Comparison of ENCODE assay signal across 12 cellular contexts in genomic region chr1:156145622-156146005, GRCh38. TPM values are rescaled to one million over a fixed set of nuclear protein-coding genes. Genes with fewer than 3 reads are reported as not detected.
A peak's percentile ranks its signal among the peaks of the same experiment; 100 is the strongest.
DNase-seq lines count a peak whose midpoint lies in the region; ATAC-seq, FAIRE-seq and TF ChIP-seq lines count a peak whose summit lies in the region.
"Had no signal": no experiment of that assay in that cellular context is flagged by ENCODE, and none has a peak within 500 bp of the region (broad histone marks: within the 10 kb centered on the region; RNA-seq: fewer than 3 reads in every experiment).

No MANE protein-coding gene starts in this region.

- no peak overlapping the region for H2AK5ac ChIP-seq in mesendoderm (ENCODE audit: low read length)

- TF ChIP-seq CTCF in Loucy (conservative IDR thresholded peaks at IDR 0.05; ENCODE audit: low read length) (no peak), astrocyte (IDR thresholded peaks at IDR 0.05; ENCODE audit: insufficient read depth, low read depth, low read length) (no peak), parathyroid adenoma (IDR thresholded peaks at IDR 0.05) (no peak)

- H4K5ac ChIP-seq in mesendoderm (ENCODE audit: low read length) = no peak overlapping the region

- H3K4me2 ChIP-seq in Loucy (ENCODE audit: low read depth, low read length, poor library complexity, severe bottlenecking) (peak overlapping the region; percentile 54), astrocyte (ENCODE audit: low read length) (peak overlapping the region; percentile 64), parathyroid adenoma (ENCODE audit: low read length) (no peak overlapping the region), mesendoderm (ENCODE audit: low read length) (no peak overlapping the region)

- no peaks in the 10 kb centered on the region for H3F3A ChIP-seq in Loucy (ENCODE audit: low read depth)

- H3K4me1 ChIP-seq in Loucy (ENCODE audit: insufficient read depth, low read length, poor library complexity, severe bottlenecking) (peaks cover 25% of the 10 kb centered on the region), astrocyte (ENCODE audit: insufficient read depth, low read length) (peaks cover 24% of the 10 kb centered on the region), parathyroid adenoma (peaks cover 11% of the 10 kb centered on the region), mesendoderm (ENCODE audit: control insufficient read depth, low read depth, low read length) (peaks cover 14% of the 10 kb centered on the region)
- H3K4me1 ChIP-seq: body of pancreas had no signal

- H2BK120ac ChIP-seq in mesendoderm (ENCODE audit: low read depth, low read length) = no peak overlapping the region

- no peak for DNase-seq in activated CD4-positive, alpha-beta T cell treated with anti-CD3 and anti-CD28 coated beads for 36 hours
- no peak for DNase-seq in activated CD4-positive, alpha-beta T cell treated with anti-CD3 and anti-CD28 coated beads, Interleukin-2, amount 50 U/mL, for 1 hour
- DNase-seq in astrocyte (ENCODE audit: low read depth) (no peak), H54 (ENCODE audit: insufficient read length, low spot score) (no peak), amniotic stem cell (lab: John Stamatoyannopoulos, UW) (no peak), mesendoderm (no peak)

- no peak overlapping the region for H3K27ac ChIP-seq in astrocyte (ENCODE audit: low read depth, low read length)
- no peak overlapping the region for H3K27ac ChIP-seq in parathyroid adenoma
- H3K27ac ChIP-seq in mesendoderm (ENCODE audit: low read depth, low read length) = no peak overlapping the region
- H3K27ac ChIP-seq: body of pancreas, left ventricle myocardium inferior had no signal

- H3K36me3 ChIP-seq in Loucy (ENCODE audit: insufficient read depth, low read length) = no peaks in the 10 kb centered on the region
- H3K36me3 ChIP-seq in astrocyte (ENCODE audit: insufficient read depth, low read length) = peaks cover 4% of the 10 kb centered on the region
- no peaks in the 10 kb centered on the region for H3K36me3 ChIP-seq in parathyroid adenoma (ENCODE audit: control insufficient read depth, insufficient read depth, low read length)
- H3K36me3 ChIP-seq in mesendoderm (ENCODE audit: control insufficient read depth, insufficient read depth, low read length) = no peaks in the 10 kb centered on the region
- H3K36me3 ChIP-seq: left ventricle myocardium inferior, transverse colon had no signal

- no peak overlapping the region for H3K18ac ChIP-seq in mesendoderm (ENCODE audit: low read length)

- H3K79me1 ChIP-seq in mesendoderm (ENCODE audit: low read length) = no peaks in the 10 kb centered on the region

- H3K4me1 Mint-ChIP-seq in activated CD4-positive, alpha-beta T cell treated with anti-CD3 and anti-CD28 coated beads for 36 hours = peaks cover 40% of the 10 kb centered on the region
- H3K4me1 Mint-ChIP-seq in astrocyte (ENCODE audit: low read depth, unreplicated experiment) = peaks cover 17% of the 10 kb centered on the region

- CTCF ChIA-PET in activated CD4-positive, alpha-beta T cell treated with anti-CD3 and anti-CD28 coated beads for 36 hours (lab: Charles Lee) = interaction anchor here (0.6 to 13.4 kb wide), 17 partner anchors 10 to 177 kb away, joined by 3 to 229 read pairs (median 3); partner anchors contain the start of gene PMF1

- H2AFZ ChIP-seq in Loucy (ENCODE audit: low read length) (0 out of 2 replicates have a peak overlapping the region, but pooled peaks have one; percentile 78), astrocyte (ENCODE audit: low read depth, low read length) (no peak overlapping the region), parathyroid adenoma (peak overlapping the region; percentile 69)

- no peak overlapping the region for H3K56ac ChIP-seq in mesendoderm (ENCODE audit: low read length)

- no CpG with 5 or more reads among the region's 2 CpGs for WGBS in mesendoderm (ENCODE audit: extremely low coverage, insufficient coverage, low lambda C conversion rate)

- ATAC-seq in activated CD4-positive, alpha-beta T cell treated with anti-CD3 and anti-CD28 coated beads for 36 hours = no peak

- H3K4me3 ChIP-seq in Loucy (ENCODE audit: low read length, poor library complexity, severe bottlenecking) (no peak overlapping the region), astrocyte (ENCODE audit: insufficient read depth, low read depth, low read length) (no peak overlapping the region), parathyroid adenoma (ENCODE audit: low read depth, low read length) (no peak overlapping the region), mesendoderm (ENCODE audit: low read length) (no peak overlapping the region)
- H3K4me3 ChIP-seq: body of pancreas, skin epidermis had no signal

- no peak overlapping the region for H2BK5ac ChIP-seq in mesendoderm (ENCODE audit: low read length)

- peak overlapping the region; percentile 23 for H3K27ac Mint-ChIP-seq in activated CD4-positive, alpha-beta T cell treated with anti-CD3 and anti-CD28 coated beads for 36 hours
- peak overlapping the region; percentile 34 for H3K27ac Mint-ChIP-seq in astrocyte (ENCODE audit: unreplicated experiment)

- intact Hi-C loops in activated CD4-positive, alpha-beta T cell treated with anti-CD3 and anti-CD28 coated beads for 36 hours (cut with DNase I, micrococcal nuclease) = loop anchor here (1.0 to 10.0 kb wide), 7 partner anchors 47 to 299 kb away; partner anchors contain the start of genes CCT3 (in 1 of the 2), SMG5 (in 1 of the 2) and TSACC (in 1 of the 2)

- no peak for TF ChIP-seq POLR2A in H54 (IDR thresholded peaks at IDR 0.05; ENCODE audit: low read depth, low read length)

- H3K27me3 Mint-ChIP-seq in activated CD4-positive, alpha-beta T cell treated with anti-CD3 and anti-CD28 coated beads for 36 hours = no peaks in the 10 kb centered on the region
- H3K27me3 Mint-ChIP-seq in astrocyte (ENCODE audit: low read depth, unreplicated experiment) = peaks cover 21% of the 10 kb centered on the region

- H3K9me2 ChIP-seq in Loucy (replicated peaks; ENCODE audit: low read depth, low read length) = no peaks in the 10 kb centered on the region

- no peak overlapping the region for H3K4me3 Mint-ChIP-seq in activated CD4-positive, alpha-beta T cell treated with anti-CD3 and anti-CD28 coated beads for 36 hours
- no peak overlapping the region for H3K4me3 Mint-ChIP-seq in astrocyte (ENCODE audit: unreplicated experiment)

- H3K23ac ChIP-seq in mesendoderm (ENCODE audit: low read length) = no peak overlapping the region

- no peaks in the 10 kb centered on the region for H3K79me2 ChIP-seq in Loucy (ENCODE audit: insufficient read depth, low read length)
- no peaks in the 10 kb centered on the region for H3K79me2 ChIP-seq in astrocyte (ENCODE audit: insufficient read depth, low read length)
- H3K79me2 ChIP-seq in parathyroid adenoma = no peaks in the 10 kb centered on the region
- H3K79me2 ChIP-seq in mesendoderm (ENCODE audit: control insufficient read depth, insufficient read depth, low read length) = no peaks in the 10 kb centered on the region

- H3K27me3 ChIP-seq in Loucy (ENCODE audit: insufficient read depth, low read length, poor library complexity, severe bottlenecking) (no peaks in the 10 kb centered on the region), astrocyte (ENCODE audit: insufficient read depth, low read length) (peaks cover 15% of the 10 kb centered on the region), parathyroid adenoma (ENCODE audit: control insufficient read depth, insufficient read depth, low read length) (no peaks in the 10 kb centered on the region), mesendoderm (ENCODE audit: insufficient read depth, low read length, poor library complexity) (no peaks in the 10 kb centered on the region)
- H3K27me3 ChIP-seq: body of pancreas, transverse colon had no signal

- H3K9me3 ChIP-seq in Loucy (ENCODE audit: insufficient read depth, low read depth, low read length) = no peaks in the 10 kb centered on the region
- H3K9me3 ChIP-seq in astrocyte (ENCODE audit: insufficient read depth, low read depth, low read length) = no peaks in the 10 kb centered on the region
- no peaks in the 10 kb centered on the region for H3K9me3 ChIP-seq in parathyroid adenoma (ENCODE audit: control insufficient read depth, low read length)
- H3K9me3 ChIP-seq: body of pancreas, left ventricle myocardium inferior, transverse colon had no signal

- no peak overlapping the region for H4K8ac ChIP-seq in mesendoderm (ENCODE audit: low read depth, low read length)

- H4K20me1 ChIP-seq in Loucy (ENCODE audit: insufficient read depth, low read length, poor library complexity, severe bottlenecking) (no peaks in the 10 kb centered on the region), astrocyte (ENCODE audit: insufficient read depth, low read length) (peaks cover 33% of the 10 kb centered on the region)

- H3K9ac ChIP-seq in Loucy (ENCODE audit: low read depth, low read length, poor library complexity, severe bottlenecking) = no peak overlapping the region
- no peak overlapping the region for H3K9ac ChIP-seq in astrocyte (ENCODE audit: low read length)
- no peak overlapping the region for H3K9ac ChIP-seq in parathyroid adenoma
- H3K9ac ChIP-seq in mesendoderm (ENCODE audit: low read length) = no peak overlapping the region

- POLR2A ChIA-PET in activated CD4-positive, alpha-beta T cell treated with anti-CD3 and anti-CD28 coated beads for 36 hours (lab: Charles Lee) = interaction anchor here (0.6 to 1.0 kb wide), 3 partner anchors 67 to 97 kb away, joined by 3 to 4 read pairs (median 4); partner anchors contain the start of gene PMF1

- H2BK15ac ChIP-seq in mesendoderm (replicated peaks; ENCODE audit: low read depth) = no peak overlapping the region

- FAIRE-seq in astrocyte (lab: Jason Lieb, UNC) (no peak), H54 (lab: Jason Lieb, UNC) (no peak)

- H3K36me3 Mint-ChIP-seq in activated CD4-positive, alpha-beta T cell treated with anti-CD3 and anti-CD28 coated beads for 36 hours (ENCODE audit: low read depth) = no peaks in the 10 kb centered on the region
- H3K36me3 Mint-ChIP-seq in astrocyte (ENCODE audit: low read depth, unreplicated experiment) = peaks cover 2% of the 10 kb centered on the region

- no peak overlapping the region for H3K4ac ChIP-seq in mesendoderm (ENCODE audit: low read depth, low read length)

- no peaks in the 10 kb centered on the region for H3K9me3 Mint-ChIP-seq in activated CD4-positive, alpha-beta T cell treated with anti-CD3 and anti-CD28 coated beads for 36 hours (ENCODE audit: low read depth)
- no peaks in the 10 kb centered on the region for H3K9me3 Mint-ChIP-seq in astrocyte (ENCODE audit: unreplicated experiment)

RNA-seq across cellular contexts. Expression of gene SEMA4A, which starts 7.8 kb away (rescaled TPM):
- total RNA-seq in activated CD4-positive, alpha-beta T cell treated with anti-CD3 and anti-CD28 coated beads for 36 hours = 10 to 100 TPM; 53.3 to 64.5 TPM
- total RNA-seq in astrocyte = 0.66 and 1.1 TPM in 2 replicates
- polyA plus RNA-seq in mesendoderm (2013, experiment 1 of 2) = 1.3 TPM
- 1.1 TPM for polyA plus RNA-seq in mesendoderm (2013, experiment 2 of 2)

RNA-seq across cellular contexts. Expression of gene LMNA, which starts 31.1 kb away (rescaled TPM):
- 100 to 1,000 TPM; 184 to 218 TPM for total RNA-seq in activated CD4-positive, alpha-beta T cell treated with anti-CD3 and anti-CD28 coated beads for 36 hours
- 429 and 464 TPM in 2 replicates for total RNA-seq in astrocyte
- 59.4 TPM for polyA plus RNA-seq in mesendoderm (2013, experiment 1 of 2)
- 59.0 TPM for polyA plus RNA-seq in mesendoderm (2013, experiment 2 of 2)

RNA-seq across cellular contexts. Expression of gene SLC25A44, which starts 48.3 kb away (rescaled TPM):
- total RNA-seq in activated CD4-positive, alpha-beta T cell treated with anti-CD3 and anti-CD28 coated beads for 36 hours = 10 to 100 TPM; 42.4 to 51.9 TPM
- total RNA-seq in astrocyte = 21.3 and 21.7 TPM in 2 replicates
- 16.8 TPM for polyA plus RNA-seq in mesendoderm (2013, experiment 1 of 2)
- polyA plus RNA-seq in mesendoderm (2013, experiment 2 of 2) = 17.0 TPM

Comparison
In these comparisons a context has a peak if more than half of its experiments do, and no peak if none do; other contexts are left out.
1. H3K4me2 ChIP-seq: peak in Loucy (single experiment) and astrocyte (single experiment); none in parathyroid adenoma (single experiment) and mesendoderm (single experiment).
2. RNA of gene SEMA4A, which starts 7.8 kb away (total RNA-seq): 53.3 to 64.5 TPM in activated CD4-positive, alpha-beta T cell treated with anti-CD3 and anti-CD28 coated beads for 36 hours; 0.66 to 1.1 TPM in astrocyte; every median in the first group is over 10 times any median in the second.